Comparison of ENCODE assay signal across 24 cellular contexts in the genomic region with DNA sequence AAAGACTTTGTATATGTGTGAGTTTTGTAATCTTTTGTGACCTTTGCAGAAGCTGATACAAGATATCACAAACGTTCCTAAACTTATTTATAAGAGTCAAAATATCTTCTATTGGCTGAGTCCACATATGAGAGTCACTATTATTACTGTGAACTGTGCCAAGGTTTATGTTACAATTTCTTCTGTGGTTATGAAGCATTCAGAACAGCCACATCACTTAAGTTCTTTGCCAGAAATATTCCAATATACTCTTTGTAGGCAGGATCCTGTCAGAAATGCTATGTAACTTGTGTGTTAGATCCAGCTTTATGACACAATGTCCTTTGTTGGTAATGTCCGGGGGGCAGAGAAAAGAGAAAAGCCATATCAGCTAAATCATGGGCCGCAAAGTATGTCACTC.
"Had no signal": no experiment of that assay in that cellular context is flagged by ENCODE, and none has a peak within 500 bp of the region (broad histone marks: within the 10 kb centered on the region; RNA-seq: fewer than 3 reads in every experiment).

No MANE protein-coding gene starts in this region.

- H3K79me2 ChIP-seq: parathyroid adenoma had no signal

- H3K27me3 ChIP-seq: neural progenitor cell, neutrophil, spleen, suprapubic skin, tibial artery, uterus had no signal

- H3K9ac ChIP-seq: neural progenitor cell, parathyroid adenoma had no signal

- H3K4me3 ChIP-seq: left ventricle myocardium inferior, lung, neural progenitor cell, spleen, suprapubic skin, thoracic aorta, tibial artery, uterus had no signal

- H3K9me3 ChIP-seq: left ventricle myocardium inferior, neutrophil, spleen, suprapubic skin, thoracic aorta, tibial artery, uterus had no signal

- ATAC-seq: natural killer cell; right cardiac atrium; sciatic nerve; stimulated activated effector memory CD8-positive, alpha-beta T cell treated with anti-CD3 and anti-CD28 coated beads, Interleukin-12 subunit alpha, Interleukin-12 subunit beta, amount 100 ng/mL, for 72 hours had no signal

- H3K4me2 ChIP-seq: neural progenitor cell had no signal

- H2AFZ ChIP-seq: neural progenitor cell, parathyroid adenoma had no signal

- H3K36me3 ChIP-seq: left ventricle myocardium inferior, neural progenitor cell, neutrophil, spleen, suprapubic skin, thoracic aorta, tibial artery, uterus had no signal

- H3K27ac ChIP-seq: left ventricle myocardium inferior, neural progenitor cell, neutrophil, parathyroid adenoma, spleen, suprapubic skin, thoracic aorta, tibial artery, uterus had no signal

- DNase-seq: islet precursor cell; left ventricle myocardium inferior; mesendoderm; naive B cell; natural killer cell; nephron progenitor cell; occipital lobe; retina; right cardiac atrium; small intestine; spleen; stimulated activated CD4-positive, alpha-beta T cell treated with anti-CD3 and anti-CD28 coated beads, Interleukin-4, amount 100 ng/mL, for 24 hours; stimulated activated naive CD4-positive, alpha-beta T cell; tibial artery; trophoblast cell; uterus had no signal

- H3K4me1 ChIP-seq: left ventricle myocardium inferior, neural progenitor cell, parathyroid adenoma, spleen, suprapubic skin, tibial artery, uterus had no signal
